ENCODE assay signal across 13 cellular contexts in the genomic region with DNA sequence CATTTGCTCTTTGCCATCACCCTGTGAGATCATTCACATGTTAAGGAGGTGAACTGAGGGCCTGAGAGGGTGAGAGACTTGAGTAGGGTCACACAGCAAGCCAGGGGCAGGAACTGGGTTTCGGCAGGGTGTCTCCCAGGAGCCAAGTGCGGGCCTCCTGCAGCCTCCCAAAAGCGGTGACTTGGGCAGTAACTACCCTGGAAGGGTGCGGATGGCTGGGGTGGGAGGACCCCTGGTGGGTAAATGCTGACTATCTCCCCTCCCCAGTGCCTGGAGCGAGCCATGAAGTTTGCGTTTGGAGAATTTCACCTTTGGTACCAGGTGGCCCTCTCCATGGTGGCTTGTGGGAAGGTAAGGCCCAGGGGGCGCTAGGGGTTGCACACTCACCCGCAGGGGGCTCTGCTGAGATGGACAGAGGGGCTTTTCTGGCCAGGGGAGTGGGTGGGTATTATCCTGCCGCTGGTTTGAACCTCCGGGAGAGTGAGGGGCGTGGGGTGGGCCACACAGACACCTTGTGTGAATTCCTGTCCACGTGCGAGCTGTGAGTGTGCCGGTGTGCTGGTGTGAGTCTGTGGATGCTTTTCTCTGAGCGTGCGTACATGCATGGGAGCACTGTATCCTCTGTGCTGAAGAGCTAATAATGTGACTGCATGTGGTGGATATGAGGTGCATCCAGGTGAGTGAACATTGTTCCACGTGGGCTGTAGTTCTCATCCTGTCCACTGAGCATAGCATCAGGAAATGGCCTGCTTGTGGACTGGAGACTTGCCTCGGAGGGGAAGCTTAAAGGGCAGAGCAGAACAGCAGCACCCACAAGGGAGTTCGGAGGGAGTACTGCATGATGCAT.
A peak's percentile ranks its signal among the peaks of the same experiment; 100 is the strongest.
DNase-seq lines count a peak whose midpoint lies in the region; ATAC-seq and TF ChIP-seq lines count a peak whose summit lies in the region.
"Had no signal": no experiment of that assay in that cellular context is flagged by ENCODE, and none has a peak within 500 bp of the region (broad histone marks: within the 10 kb centered on the region; RNA-seq: fewer than 3 reads in every experiment).

No MANE protein-coding gene starts in this region.

- intact Hi-C loops in right cardiac atrium (cut with DNase I) (no loop called here), left cardiac atrium (cut with DNase I) (no loop called here), mucosa of descending colon (cut with DNase I, micrococcal nuclease) (no loop called here)

- peak overlapping the region; percentile 60 for H3K9ac ChIP-seq in neural cell (ENCODE audit: low read length)

- no peaks in the 10 kb centered on the region for H4K20me1 ChIP-seq in neural cell (ENCODE audit: insufficient read depth)

- no peaks in the 10 kb centered on the region for H3K9me2 ChIP-seq in neural cell (ENCODE audit: insufficient read depth, low read length)

- H3K9me3 ChIP-seq in right cardiac atrium (ENCODE audit: control insufficient read depth, low read length) (no peaks in the 10 kb centered on the region), neural cell (ENCODE audit: low read length) (no peaks in the 10 kb centered on the region), mucosa of descending colon (no peaks in the 10 kb centered on the region)

- H2AFZ ChIP-seq in neural cell (ENCODE audit: low read depth, low read length): no peak overlapping the region

- TF ChIP-seq RAD21 in neural cell (conservative IDR thresholded peaks at IDR 0.05): no peak

- no peaks in the 10 kb centered on the region for H3K36me3 ChIP-seq in neural cell (ENCODE audit: insufficient read depth, low read length)
- no peaks in the 10 kb centered on the region for H3K36me3 ChIP-seq in mucosa of descending colon (ENCODE audit: low read depth)

- no peak for ATAC-seq in right cardiac atrium
- ATAC-seq in left cardiac atrium: no peak
- no peak for ATAC-seq in HG02571 (IDR thresholded peaks at IDR 0.05; ENCODE audit: unreplicated experiment)
- no peak for ATAC-seq in GM21526 (IDR thresholded peaks at IDR 0.05; ENCODE audit: low FRiP score, unreplicated experiment)
- no peak for ATAC-seq in mucosa of descending colon

- 87% methylated on average over 19 of the region's 19 CpGs for WGBS in right cardiac atrium

- H3K4me3 ChIP-seq in right cardiac atrium (ENCODE audit: low read length): no peak overlapping the region
- no peak overlapping the region for H3K4me3 ChIP-seq in neural cell (ENCODE audit: low read length)
- no peak overlapping the region for H3K4me3 ChIP-seq in mucosa of descending colon
- H3K4me3 ChIP-seq: skin epidermis had no signal

- no peaks in the 10 kb centered on the region for H3K27me3 ChIP-seq in right cardiac atrium (ENCODE audit: control insufficient read depth, insufficient read depth)
- H3K27me3 ChIP-seq in neural cell (ENCODE audit: insufficient read depth, low read depth, low read length): no peaks in the 10 kb centered on the region

- no peaks in the 10 kb centered on the region for H3F3A ChIP-seq in neural cell (ENCODE audit: insufficient read depth, low read length, poor library complexity, severe bottlenecking)

- TF ChIP-seq CTCF in neural cell (IDR thresholded peaks at IDR 0.05; ENCODE audit: poor library complexity, severe bottlenecking): no peak
- no peak for TF ChIP-seq CTCF in mucosa of descending colon (IDR thresholded peaks at IDR 0.05)

- DNase-seq in right cardiac atrium (peak in 2 of 3 donors; percentile 37 to 38), left cardiac atrium (no peak), cerebellar cortex (ENCODE audit: low spot score) (peak; percentile 76), LoVo (ENCODE audit: low spot score) (no peak), mucosa of descending colon (no peak)
- DNase-seq: aorta; effector memory CD4-positive, alpha-beta T cell; naive B cell; SHP77 treated with DMSO at 0.1 percent for 48 hours had no signal

- no peaks in the 10 kb centered on the region for H3K79me2 ChIP-seq in neural cell (replicated peaks; ENCODE audit: insufficient read depth, low read length)

- no peak overlapping the region for H3K4me2 ChIP-seq in neural cell (ENCODE audit: low read length)

- H3K4me1 ChIP-seq in right cardiac atrium (ENCODE audit: control insufficient read depth, insufficient read depth, low read length) (peaks cover 27% of the 10 kb centered on the region), mucosa of descending colon (ENCODE audit: low read depth) (peaks cover 2% of the 10 kb centered on the region)

- TF ChIP-seq EP300 in neural cell (conservative IDR thresholded peaks at IDR 0.05; ENCODE audit: poor library complexity, severe bottlenecking): no peak

- H3K27ac ChIP-seq in right cardiac atrium (ENCODE audit: low read length) (peak overlapping the region; percentile 4), neural cell (ENCODE audit: low read length) (no peak overlapping the region)

TF ChIP-seq in neural cell, 6 proteins besides CTCF, POLR2A, EP300 and RAD21:
- TF ChIP-seq, protein P1, sequence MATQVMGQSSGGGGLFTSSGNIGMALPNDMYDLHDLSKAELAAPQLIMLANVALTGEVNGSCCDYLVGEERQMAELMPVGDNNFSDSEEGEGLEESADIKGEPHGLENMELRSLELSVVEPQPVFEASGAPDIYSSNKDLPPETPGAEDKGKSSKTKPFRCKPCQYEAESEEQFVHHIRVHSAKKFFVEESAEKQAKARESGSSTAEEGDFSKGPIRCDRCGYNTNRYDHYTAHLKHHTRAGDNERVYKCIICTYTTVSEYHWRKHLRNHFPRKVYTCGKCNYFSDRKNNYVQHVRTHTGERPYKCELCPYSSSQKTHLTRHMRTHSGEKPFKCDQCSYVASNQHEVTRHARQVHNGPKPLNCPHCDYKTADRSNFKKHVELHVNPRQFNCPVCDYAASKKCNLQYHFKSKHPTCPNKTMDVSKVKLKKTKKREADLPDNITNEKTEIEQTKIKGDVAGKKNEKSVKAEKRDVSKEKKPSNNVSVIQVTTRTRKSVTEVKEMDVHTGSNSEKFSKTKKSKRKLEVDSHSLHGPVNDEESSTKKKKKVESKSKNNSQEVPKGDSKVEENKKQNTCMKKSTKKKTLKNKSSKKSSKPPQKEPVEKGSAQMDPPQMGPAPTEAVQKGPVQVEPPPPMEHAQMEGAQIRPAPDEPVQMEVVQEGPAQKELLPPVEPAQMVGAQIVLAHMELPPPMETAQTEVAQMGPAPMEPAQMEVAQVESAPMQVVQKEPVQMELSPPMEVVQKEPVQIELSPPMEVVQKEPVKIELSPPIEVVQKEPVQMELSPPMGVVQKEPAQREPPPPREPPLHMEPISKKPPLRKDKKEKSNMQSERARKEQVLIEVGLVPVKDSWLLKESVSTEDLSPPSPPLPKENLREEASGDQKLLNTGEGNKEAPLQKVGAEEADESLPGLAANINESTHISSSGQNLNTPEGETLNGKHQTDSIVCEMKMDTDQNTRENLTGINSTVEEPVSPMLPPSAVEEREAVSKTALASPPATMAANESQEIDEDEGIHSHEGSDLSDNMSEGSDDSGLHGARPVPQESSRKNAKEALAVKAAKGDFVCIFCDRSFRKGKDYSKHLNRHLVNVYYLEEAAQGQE (IDR thresholded peaks at IDR 0.05; ENCODE audit: borderline replicate concordance): no peak
- TF ChIP-seq SMC3 (conservative IDR thresholded peaks at IDR 0.05; ENCODE audit: poor library complexity): no peak
- TF ChIP-seq MXI1 (conservative IDR thresholded peaks at IDR 0.05; ENCODE audit: poor library complexity, severe bottlenecking): no peak
- no peak for TF ChIP-seq POLR2AphosphoS5 (IDR thresholded peaks at IDR 0.05)
- no peak for TF ChIP-seq EZH2 (IDR thresholded peaks at IDR 0.05; ENCODE audit: borderline replicate concordance, insufficient read depth, low read length, poor library complexity, severe bottlenecking)
- TF ChIP-seq TAF1 (IDR thresholded peaks at IDR 0.05; ENCODE audit: low read depth): no peak

Comparison
In these comparisons a context has a peak if more than half of its experiments do, and no peak if none do; other contexts are left out.
1. DNase-seq: peak in right cardiac atrium (2 of 3) and cerebellar cortex (single experiment); none in left cardiac atrium (single experiment), LoVo (single experiment) and mucosa of descending colon (0 of 3).